1 cellular context compared by ENCODE assay signal in genomic region chr17:72974605-72975232, GRCh38.
TF ChIP-seq lines count a peak whose summit lies in the region.

No MANE protein-coding gene starts in this region.

TF ChIP-seq in IMR-90, 13 proteins besides CTCF, POLR2A, EP300 and RAD21:
- TF ChIP-seq RCOR1 (IDR thresholded peaks at IDR 0.05; ENCODE audit: insufficient replicate concordance, low read length) (peak; percentile 28), FOS (IDR thresholded peaks at IDR 0.05; ENCODE audit: low read depth, low read length) (peak; percentile 71), MAZ (IDR thresholded peaks at IDR 0.05; ENCODE audit: borderline replicate concordance, low read depth, low read length) (no peak)
